Comparison of ENCODE assay signal across 13 cellular contexts in genomic region chr6:1498491-1499113, GRCh38.
DNase-seq lines count a peak whose midpoint lies in the region; ATAC-seq and TF ChIP-seq lines count a peak whose summit lies in the region.
"Had no signal": no experiment of that assay in that cellular context is flagged by ENCODE, and none has a peak within 500 bp of the region (broad histone marks: within the 10 kb centered on the region; RNA-seq: fewer than 3 reads in every experiment).

No MANE protein-coding gene starts in this region.

- H2BK20ac ChIP-seq in IMR-90 (ENCODE audit: low read depth, low read length), result no peak overlapping the region

- H2AFZ ChIP-seq in IMR-90 (replicated peaks; ENCODE audit: low read length, poor library complexity) (peak overlapping the region; percentile 65), neural progenitor cell (replicated peaks) (no peak overlapping the region)

- H3K79me2 ChIP-seq in neural progenitor cell (ENCODE audit: low read depth), result no peaks in the 10 kb centered on the region

- H3K27me3 ChIP-seq in IMR-90 (ENCODE audit: control insufficient read depth, insufficient read depth, low read length) (peaks cover 2% of the 10 kb centered on the region; the same call in 1 of the 2 replicates), WERI-Rb-1 (ENCODE audit: insufficient read depth, low read depth, severe bottlenecking) (no peaks in the 10 kb centered on the region), neural progenitor cell (no peaks in the 10 kb centered on the region), ascending aorta (no peaks in the 10 kb centered on the region)

- POLR2A ChIA-PET in IMR-90 (lab: Charles Lee; ENCODE audit: unreplicated experiment), result no interaction called here

- H3K4me1 Mint-ChIP-seq in neural progenitor cell, result peaks cover 14% of the 10 kb centered on the region

- no peak overlapping the region for H3K56ac ChIP-seq in IMR-90 (ENCODE audit: extremely low read depth, insufficient read depth, low read length)

- H3K27ac ChIP-seq in IMR-90 (ENCODE audit: insufficient read depth, low read length) (no peak overlapping the region), WERI-Rb-1 (no peak overlapping the region), neural progenitor cell (no peak overlapping the region), ascending aorta (no peak overlapping the region)

- no peak overlapping the region for H3K4ac ChIP-seq in IMR-90 (ENCODE audit: low read depth, low read length)

- H3K9me1 ChIP-seq in IMR-90 (ENCODE audit: insufficient read depth, low read length), result 0 out of 2 replicates have a peak, but pooled peaks cover 4% of the 10 kb centered on the region

- intact Hi-C loops in IMR-90 (cut with micrococcal nuclease), result no loop called here
- intact Hi-C loops in ascending aorta (cut with DNase I), result no loop called here

- no peak overlapping the region for H3K4me3 Mint-ChIP-seq in neural progenitor cell

- H3K4me2 ChIP-seq in IMR-90 (ENCODE audit: low read depth, low read length) (no peak overlapping the region), neural progenitor cell (no peak overlapping the region)

- dilution Hi-C loops in IMR-90 (cut with HindIII; ENCODE audit: low sequenced_read_pairs, unreplicated experiment), result no loop called here

- H2AK5ac ChIP-seq in IMR-90 (ENCODE audit: low read depth, low read length), result no peak overlapping the region

- H2AK9ac ChIP-seq in IMR-90 (replicated peaks; ENCODE audit: low read depth, low read length, poor library complexity), result peak overlapping the region; percentile 48

- no peak overlapping the region for H4K91ac ChIP-seq in IMR-90 (ENCODE audit: insufficient read depth, low read depth, low read length)

- no peak overlapping the region for H2BK120ac ChIP-seq in IMR-90 (ENCODE audit: low read depth, low read length)

- H4K5ac ChIP-seq in IMR-90 (ENCODE audit: low read depth, low read length), result no peak overlapping the region

- ATAC-seq in IMR-90 (ENCODE audit: low read depth), result peak; percentile 46
- ATAC-seq: activated naive CD4-positive, alpha-beta T cell treated with anti-CD3 and anti-CD28 coated beads, Interleukin-2, amount 50 U/mL, for 72 hours; K562; Right ventricle myocardium inferior had no signal

- H3K36me3 Mint-ChIP-seq in neural progenitor cell, result no peaks in the 10 kb centered on the region

- in situ Hi-C loops in IMR-90 (cut with MboI; ENCODE audit: low sequenced_read_pairs), result no loop called here

- no peak overlapping the region for H3K14ac ChIP-seq in IMR-90 (replicated peaks; ENCODE audit: low read depth, low read length)

- H3K18ac ChIP-seq in IMR-90 (ENCODE audit: low read depth, low read length), result no peak overlapping the region

- H3K27me3 Mint-ChIP-seq in neural progenitor cell (ENCODE audit: insufficient read depth, low read depth), result peaks cover 3% of the 10 kb centered on the region

- DNase-seq in EH (ENCODE audit: low read depth) (peak; percentile 34), IMR-90 (peak; percentile 38), WERI-Rb-1 (peak; percentile 48), neural progenitor cell (ENCODE audit: low spot score) (no peak), NCI-H146 (lab: John Stamatoyannopoulos, UW) (no peak), SW480 (ENCODE audit: low spot score) (no peak), ascending aorta (ENCODE audit: low spot score in 2 of 2) (no peak), glomerular visceral epithelial cell (ENCODE audit: extremely low spot score) (no peak)
- DNase-seq: retina, stomach had no signal

- H3K23ac ChIP-seq in IMR-90 (ENCODE audit: low read depth, low read length), result no peak overlapping the region

- TF ChIP-seq RAD21 in IMR-90 (IDR thresholded peaks at IDR 0.05; ENCODE audit: low read length), result no peak

- no peaks in the 10 kb centered on the region for H3K36me3 ChIP-seq in IMR-90 (ENCODE audit: control insufficient read depth, insufficient read depth, low read length)
- H3K36me3 ChIP-seq in WERI-Rb-1, result no peaks in the 10 kb centered on the region
- H3K36me3 ChIP-seq in neural progenitor cell, result no peaks in the 10 kb centered on the region
- H3K36me3 ChIP-seq in ascending aorta, result no peaks in the 10 kb centered on the region
- H3K36me3 ChIP-seq: stomach had no signal

- no TSS peak for BruUV-seq in IMR-90 (replicated peaks; lab: Mats Ljungman, UMichigan)

- no peak overlapping the region for H2BK15ac ChIP-seq in IMR-90 (ENCODE audit: low read depth, low read length)

- peaks cover 7% of the 10 kb centered on the region for H3F3A ChIP-seq in neural progenitor cell (ENCODE audit: low read depth)

- no peaks in the 10 kb centered on the region for H3K79me1 ChIP-seq in IMR-90 (ENCODE audit: low read depth in 1 of 2, low read length in 2 of 2)

- 80% methylated on average over 1 of the region's 8 CpGs; no CpG with 5 or more reads in 1 of the 2 experiments for WGBS in IMR-90 (ENCODE audit: extremely low coverage in 2 of 2, insufficient read length in 1 of 2), 2 experiments

- TF ChIP-seq POLR2A in IMR-90 (IDR thresholded peaks at IDR 0.05; ENCODE audit: low read depth, low read length), result no peak

- no peak for TF ChIP-seq CTCF in IMR-90 (conservative IDR thresholded peaks at IDR 0.05; ENCODE audit: low read depth, low read length)
- TF ChIP-seq CTCF in WERI-Rb-1 (IDR thresholded peaks at IDR 0.05; ENCODE audit: low read depth, low read length), result peak; percentile 60
- no peak for TF ChIP-seq CTCF in neural progenitor cell (IDR thresholded peaks at IDR 0.05)
- TF ChIP-seq CTCF in ascending aorta (IDR thresholded peaks at IDR 0.05), result no peak

- CTCF ChIA-PET in IMR-90 (lab: Yijun Ruan, JAX), result no interaction called here

- H4K8ac ChIP-seq in IMR-90 (ENCODE audit: low read depth in 2 of 2, low read length in 2 of 2), result no peak overlapping the region

- H3K4me3 ChIP-seq in IMR-90 (ENCODE audit: insufficient read depth, low read depth, low read length) (no peak overlapping the region), WERI-Rb-1 (ENCODE audit: low read depth, low read length) (no peak overlapping the region), neural progenitor cell (no peak overlapping the region), ascending aorta (no peak overlapping the region)
- H3K4me3 ChIP-seq: K562, stomach had no signal

- H2BK5ac ChIP-seq in IMR-90 (ENCODE audit: low read depth, low read length, poor library complexity, severe bottlenecking), result no peak overlapping the region

- H4K20me1 ChIP-seq in IMR-90 (ENCODE audit: insufficient read depth, low read length) (no peaks in the 10 kb centered on the region), neural progenitor cell (ENCODE audit: low read depth) (no peaks in the 10 kb centered on the region)

- H3K9me3 ChIP-seq in IMR-90 (ENCODE audit: control insufficient read depth, insufficient read depth, low read length) (peaks cover 9% of the 10 kb centered on the region), WERI-Rb-1 (ENCODE audit: severe bottlenecking) (peaks cover 14% of the 10 kb centered on the region), neural progenitor cell (ENCODE audit: low read depth) (no peaks in the 10 kb centered on the region), ascending aorta (peaks cover 0 to 9% of the 10 kb centered on the region in 2 donors)

- peak overlapping the region; percentile 72 for H3K27ac Mint-ChIP-seq in neural progenitor cell
- H3K27ac Mint-ChIP-seq: activated naive CD4-positive, alpha-beta T cell treated with anti-CD3 and anti-CD28 coated beads, Interleukin-2, amount 50 U/mL, for 72 hours had no signal

- no peak overlapping the region for H3K9ac ChIP-seq in IMR-90 (ENCODE audit: low read depth, low read length)
- H3K9ac ChIP-seq in neural progenitor cell, result no peak overlapping the region

- H3K4me1 ChIP-seq in IMR-90 (ENCODE audit: control insufficient read depth, insufficient read depth, low read length) (no peaks in the 10 kb centered on the region), neural progenitor cell (peaks cover 13% of the 10 kb centered on the region), ascending aorta (no peaks in the 10 kb centered on the region)

- H3K9me3 Mint-ChIP-seq in neural progenitor cell, result peaks cover 13% of the 10 kb centered on the region

TF ChIP-seq in IMR-90, 13 proteins besides CTCF, POLR2A, EP300 and RAD21:
- TF ChIP-seq BHLHE40 (IDR thresholded peaks at IDR 0.05; ENCODE audit: low read depth, low read length), result no peak
- TF ChIP-seq SMC3 (IDR thresholded peaks at IDR 0.05; ENCODE audit: low read depth, low read length), result no peak
- no peak for TF ChIP-seq MAZ (IDR thresholded peaks at IDR 0.05; ENCODE audit: borderline replicate concordance, low read depth, low read length)
- no peak for TF ChIP-seq RCOR1 (IDR thresholded peaks at IDR 0.05; ENCODE audit: insufficient replicate concordance, low read length)
- no peak for TF ChIP-seq CEBPB (IDR thresholded peaks at IDR 0.05; ENCODE audit: low read depth, low read length)
- TF ChIP-seq MAFK (IDR thresholded peaks at IDR 0.05; ENCODE audit: low read depth, low read length), result no peak
- TF ChIP-seq MXI1 (IDR thresholded peaks at IDR 0.05; ENCODE audit: borderline replicate concordance, low read depth, low read length), result no peak

Comparison
In these comparisons a context has a peak if more than half of its experiments do, and no peak if none do; other contexts are left out.
1. DNase-seq: peak in EH (single experiment), IMR-90 (single experiment) and WERI-Rb-1 (single experiment); none in neural progenitor cell (single experiment), NCI-H146 (single experiment), SW480 (single experiment), ascending aorta (0 of 2) and glomerular visceral epithelial cell (single experiment).